Comparison of ENCODE assay signal across 1 cellular context in the genomic region with DNA sequence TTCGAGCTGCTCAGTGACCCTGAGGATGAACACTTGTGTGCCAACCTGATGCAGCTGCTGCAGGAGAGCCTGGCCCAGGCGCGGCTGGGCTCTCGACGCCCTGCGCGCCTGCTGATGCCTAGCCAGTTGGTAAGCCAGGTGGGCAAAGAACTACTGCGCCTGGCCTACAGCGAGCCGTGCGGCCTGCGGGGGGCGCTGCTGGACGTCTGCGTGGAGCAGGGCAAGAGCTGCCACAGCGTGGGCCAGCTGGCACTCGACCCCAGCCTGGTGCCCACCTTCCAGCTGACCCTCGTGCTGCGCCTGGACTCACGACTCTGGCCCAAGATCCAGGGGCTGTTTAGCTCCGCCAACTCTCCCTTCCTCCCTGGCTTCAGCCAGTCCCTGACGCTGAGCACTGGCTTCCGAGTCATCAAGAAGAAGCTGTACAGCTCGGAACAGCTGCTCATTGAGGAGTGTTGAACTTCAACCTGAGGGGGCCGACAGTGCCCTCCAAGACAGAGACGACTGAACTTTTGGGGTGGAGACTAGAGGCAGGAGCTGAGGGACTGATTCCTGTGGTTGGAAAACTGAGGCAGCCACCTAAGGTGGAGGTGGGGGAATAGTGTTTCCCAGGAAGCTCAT.
TF ChIP-seq lines count a peak whose summit lies in the region.

No MANE protein-coding gene starts in this region.

TF ChIP-seq in K562, 482 proteins besides CTCF, POLR2A, EP300 and RAD21 (continued from another document and continues in another):
- TF ChIP-seq, protein P1, sequence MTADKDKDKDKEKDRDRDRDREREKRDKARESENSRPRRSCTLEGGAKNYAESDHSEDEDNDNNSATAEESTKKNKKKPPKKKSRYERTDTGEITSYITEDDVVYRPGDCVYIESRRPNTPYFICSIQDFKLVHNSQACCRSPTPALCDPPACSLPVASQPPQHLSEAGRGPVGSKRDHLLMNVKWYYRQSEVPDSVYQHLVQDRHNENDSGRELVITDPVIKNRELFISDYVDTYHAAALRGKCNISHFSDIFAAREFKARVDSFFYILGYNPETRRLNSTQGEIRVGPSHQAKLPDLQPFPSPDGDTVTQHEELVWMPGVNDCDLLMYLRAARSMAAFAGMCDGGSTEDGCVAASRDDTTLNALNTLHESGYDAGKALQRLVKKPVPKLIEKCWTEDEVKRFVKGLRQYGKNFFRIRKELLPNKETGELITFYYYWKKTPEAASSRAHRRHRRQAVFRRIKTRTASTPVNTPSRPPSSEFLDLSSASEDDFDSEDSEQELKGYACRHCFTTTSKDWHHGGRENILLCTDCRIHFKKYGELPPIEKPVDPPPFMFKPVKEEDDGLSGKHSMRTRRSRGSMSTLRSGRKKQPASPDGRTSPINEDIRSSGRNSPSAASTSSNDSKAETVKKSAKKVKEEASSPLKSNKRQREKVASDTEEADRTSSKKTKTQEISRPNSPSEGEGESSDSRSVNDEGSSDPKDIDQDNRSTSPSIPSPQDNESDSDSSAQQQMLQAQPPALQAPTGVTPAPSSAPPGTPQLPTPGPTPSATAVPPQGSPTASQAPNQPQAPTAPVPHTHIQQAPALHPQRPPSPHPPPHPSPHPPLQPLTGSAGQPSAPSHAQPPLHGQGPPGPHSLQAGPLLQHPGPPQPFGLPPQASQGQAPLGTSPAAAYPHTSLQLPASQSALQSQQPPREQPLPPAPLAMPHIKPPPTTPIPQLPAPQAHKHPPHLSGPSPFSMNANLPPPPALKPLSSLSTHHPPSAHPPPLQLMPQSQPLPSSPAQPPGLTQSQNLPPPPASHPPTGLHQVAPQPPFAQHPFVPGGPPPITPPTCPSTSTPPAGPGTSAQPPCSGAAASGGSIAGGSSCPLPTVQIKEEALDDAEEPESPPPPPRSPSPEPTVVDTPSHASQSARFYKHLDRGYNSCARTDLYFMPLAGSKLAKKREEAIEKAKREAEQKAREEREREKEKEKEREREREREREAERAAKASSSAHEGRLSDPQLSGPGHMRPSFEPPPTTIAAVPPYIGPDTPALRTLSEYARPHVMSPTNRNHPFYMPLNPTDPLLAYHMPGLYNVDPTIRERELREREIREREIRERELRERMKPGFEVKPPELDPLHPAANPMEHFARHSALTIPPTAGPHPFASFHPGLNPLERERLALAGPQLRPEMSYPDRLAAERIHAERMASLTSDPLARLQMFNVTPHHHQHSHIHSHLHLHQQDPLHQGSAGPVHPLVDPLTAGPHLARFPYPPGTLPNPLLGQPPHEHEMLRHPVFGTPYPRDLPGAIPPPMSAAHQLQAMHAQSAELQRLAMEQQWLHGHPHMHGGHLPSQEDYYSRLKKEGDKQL (CRISPR knock-in tag; IDR thresholded peaks at IDR 0.05; ENCODE audit: borderline replicate concordance) = no peak
- 0 out of 2 replicates have a peak, but pooled peaks have one; percentile 7 for TF ChIP-seq ZNF224 (CRISPR knock-in tag; IDR thresholded peaks at IDR 0.05)
- TF ChIP-seq PRPF4 (IDR thresholded peaks at IDR 0.05; ENCODE audit: insufficient read depth, low read depth, low read length, poor library complexity, severe bottlenecking) = peak; percentile 62
- TF ChIP-seq CREM (IDR thresholded peaks at IDR 0.05; ENCODE audit: low read depth) = peak; percentile 58; the same call in 1 of the 2 replicates
- no peak for TF ChIP-seq ZFP36 (IDR thresholded peaks at IDR 0.05; ENCODE audit: low read depth, low read length, partially characterized antibody)
- no peak for TF ChIP-seq ZNF184 (CRISPR knock-in tag; IDR thresholded peaks at IDR 0.05)
- TF ChIP-seq, protein P2, sequence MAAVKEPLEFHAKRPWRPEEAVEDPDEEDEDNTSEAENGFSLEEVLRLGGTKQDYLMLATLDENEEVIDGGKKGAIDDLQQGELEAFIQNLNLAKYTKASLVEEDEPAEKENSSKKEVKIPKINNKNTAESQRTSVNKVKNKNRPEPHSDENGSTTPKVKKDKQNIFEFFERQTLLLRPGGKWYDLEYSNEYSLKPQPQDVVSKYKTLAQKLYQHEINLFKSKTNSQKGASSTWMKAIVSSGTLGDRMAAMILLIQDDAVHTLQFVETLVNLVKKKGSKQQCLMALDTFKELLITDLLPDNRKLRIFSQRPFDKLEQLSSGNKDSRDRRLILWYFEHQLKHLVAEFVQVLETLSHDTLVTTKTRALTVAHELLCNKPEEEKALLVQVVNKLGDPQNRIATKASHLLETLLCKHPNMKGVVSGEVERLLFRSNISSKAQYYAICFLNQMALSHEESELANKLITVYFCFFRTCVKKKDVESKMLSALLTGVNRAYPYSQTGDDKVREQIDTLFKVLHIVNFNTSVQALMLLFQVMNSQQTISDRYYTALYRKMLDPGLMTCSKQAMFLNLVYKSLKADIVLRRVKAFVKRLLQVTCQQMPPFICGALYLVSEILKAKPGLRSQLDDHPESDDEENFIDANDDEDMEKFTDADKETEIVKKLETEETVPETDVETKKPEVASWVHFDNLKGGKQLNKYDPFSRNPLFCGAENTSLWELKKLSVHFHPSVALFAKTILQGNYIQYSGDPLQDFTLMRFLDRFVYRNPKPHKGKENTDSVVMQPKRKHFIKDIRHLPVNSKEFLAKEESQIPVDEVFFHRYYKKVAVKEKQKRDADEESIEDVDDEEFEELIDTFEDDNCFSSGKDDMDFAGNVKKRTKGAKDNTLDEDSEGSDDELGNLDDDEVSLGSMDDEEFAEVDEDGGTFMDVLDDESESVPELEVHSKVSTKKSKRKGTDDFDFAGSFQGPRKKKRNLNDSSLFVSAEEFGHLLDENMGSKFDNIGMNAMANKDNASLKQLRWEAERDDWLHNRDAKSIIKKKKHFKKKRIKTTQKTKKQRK (IDR thresholded peaks at IDR 0.05; ENCODE audit: borderline replicate concordance, low read depth, low read length) = no peak
- TF ChIP-seq EP400 (IDR thresholded peaks at IDR 0.05) = no peak
- TF ChIP-seq, protein P3, sequence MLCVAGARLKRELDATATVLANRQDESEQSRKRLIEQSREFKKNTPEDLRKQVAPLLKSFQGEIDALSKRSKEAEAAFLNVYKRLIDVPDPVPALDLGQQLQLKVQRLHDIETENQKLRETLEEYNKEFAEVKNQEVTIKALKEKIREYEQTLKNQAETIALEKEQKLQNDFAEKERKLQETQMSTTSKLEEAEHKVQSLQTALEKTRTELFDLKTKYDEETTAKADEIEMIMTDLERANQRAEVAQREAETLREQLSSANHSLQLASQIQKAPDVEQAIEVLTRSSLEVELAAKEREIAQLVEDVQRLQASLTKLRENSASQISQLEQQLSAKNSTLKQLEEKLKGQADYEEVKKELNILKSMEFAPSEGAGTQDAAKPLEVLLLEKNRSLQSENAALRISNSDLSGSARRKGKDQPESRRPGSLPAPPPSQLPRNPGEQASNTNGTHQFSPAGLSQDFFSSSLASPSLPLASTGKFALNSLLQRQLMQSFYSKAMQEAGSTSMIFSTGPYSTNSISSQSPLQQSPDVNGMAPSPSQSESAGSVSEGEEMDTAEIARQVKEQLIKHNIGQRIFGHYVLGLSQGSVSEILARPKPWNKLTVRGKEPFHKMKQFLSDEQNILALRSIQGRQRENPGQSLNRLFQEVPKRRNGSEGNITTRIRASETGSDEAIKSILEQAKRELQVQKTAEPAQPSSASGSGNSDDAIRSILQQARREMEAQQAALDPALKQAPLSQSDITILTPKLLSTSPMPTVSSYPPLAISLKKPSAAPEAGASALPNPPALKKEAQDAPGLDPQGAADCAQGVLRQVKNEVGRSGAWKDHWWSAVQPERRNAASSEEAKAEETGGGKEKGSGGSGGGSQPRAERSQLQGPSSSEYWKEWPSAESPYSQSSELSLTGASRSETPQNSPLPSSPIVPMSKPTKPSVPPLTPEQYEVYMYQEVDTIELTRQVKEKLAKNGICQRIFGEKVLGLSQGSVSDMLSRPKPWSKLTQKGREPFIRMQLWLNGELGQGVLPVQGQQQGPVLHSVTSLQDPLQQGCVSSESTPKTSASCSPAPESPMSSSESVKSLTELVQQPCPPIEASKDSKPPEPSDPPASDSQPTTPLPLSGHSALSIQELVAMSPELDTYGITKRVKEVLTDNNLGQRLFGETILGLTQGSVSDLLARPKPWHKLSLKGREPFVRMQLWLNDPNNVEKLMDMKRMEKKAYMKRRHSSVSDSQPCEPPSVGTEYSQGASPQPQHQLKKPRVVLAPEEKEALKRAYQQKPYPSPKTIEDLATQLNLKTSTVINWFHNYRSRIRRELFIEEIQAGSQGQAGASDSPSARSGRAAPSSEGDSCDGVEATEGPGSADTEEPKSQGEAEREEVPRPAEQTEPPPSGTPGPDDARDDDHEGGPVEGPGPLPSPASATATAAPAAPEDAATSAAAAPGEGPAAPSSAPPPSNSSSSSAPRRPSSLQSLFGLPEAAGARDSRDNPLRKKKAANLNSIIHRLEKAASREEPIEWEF (CRISPR knock-in tag; IDR thresholded peaks at IDR 0.05) = no peak
- TF ChIP-seq, protein P4, sequence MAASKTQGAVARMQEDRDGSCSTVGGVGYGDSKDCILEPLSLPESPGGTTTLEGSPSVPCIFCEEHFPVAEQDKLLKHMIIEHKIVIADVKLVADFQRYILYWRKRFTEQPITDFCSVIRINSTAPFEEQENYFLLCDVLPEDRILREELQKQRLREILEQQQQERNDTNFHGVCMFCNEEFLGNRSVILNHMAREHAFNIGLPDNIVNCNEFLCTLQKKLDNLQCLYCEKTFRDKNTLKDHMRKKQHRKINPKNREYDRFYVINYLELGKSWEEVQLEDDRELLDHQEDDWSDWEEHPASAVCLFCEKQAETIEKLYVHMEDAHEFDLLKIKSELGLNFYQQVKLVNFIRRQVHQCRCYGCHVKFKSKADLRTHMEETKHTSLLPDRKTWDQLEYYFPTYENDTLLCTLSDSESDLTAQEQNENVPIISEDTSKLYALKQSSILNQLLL (CRISPR knock-in tag; IDR thresholded peaks at IDR 0.05; ENCODE audit: borderline replicate concordance) = no peak
- TF ChIP-seq, protein P5, sequence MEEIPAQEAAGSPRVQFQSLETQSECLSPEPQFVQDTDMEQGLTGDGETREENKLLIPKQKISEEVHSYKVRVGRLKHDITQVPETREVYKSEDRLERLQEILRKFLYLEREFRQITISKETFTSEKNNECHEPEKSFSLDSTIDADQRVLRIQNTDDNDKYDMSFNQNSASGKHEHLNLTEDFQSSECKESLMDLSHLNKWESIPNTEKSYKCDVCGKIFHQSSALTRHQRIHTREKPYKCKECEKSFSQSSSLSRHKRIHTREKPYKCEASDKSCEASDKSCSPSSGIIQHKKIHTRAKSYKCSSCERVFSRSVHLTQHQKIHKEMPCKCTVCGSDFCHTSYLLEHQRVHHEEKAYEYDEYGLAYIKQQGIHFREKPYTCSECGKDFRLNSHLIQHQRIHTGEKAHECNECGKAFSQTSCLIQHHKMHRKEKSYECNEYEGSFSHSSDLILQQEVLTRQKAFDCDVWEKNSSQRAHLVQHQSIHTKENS (CRISPR knock-in tag; IDR thresholded peaks at IDR 0.05) = no peak
- TF ChIP-seq RAD51 (IDR thresholded peaks at IDR 0.05; ENCODE audit: borderline replicate concordance, low read depth) = no peak
- no peak for TF ChIP-seq HEY1 (CRISPR knock-in tag; IDR thresholded peaks at IDR 0.05; ENCODE audit: borderline replicate concordance)
- no peak for TF ChIP-seq XRCC5 (IDR thresholded peaks at IDR 0.05; ENCODE audit: low read depth, low read length)
- no peak for TF ChIP-seq NFXL1 (CRISPR knock-in tag; IDR thresholded peaks at IDR 0.05)
- TF ChIP-seq CC2D1A (IDR thresholded peaks at IDR 0.05) = 0 out of 2 replicates have a peak, but pooled peaks have one; percentile 9
- no peak for TF ChIP-seq RBM17 (IDR thresholded peaks at IDR 0.05; ENCODE audit: borderline replicate concordance, low read depth, low read length)
- TF ChIP-seq ZNF586 (CRISPR knock-in tag; conservative IDR thresholded peaks at IDR 0.05) = no peak
- no peak for TF ChIP-seq TSC22D4 (tag; IDR thresholded peaks at IDR 0.05)
- no peak for TF ChIP-seq SAFB2 (IDR thresholded peaks at IDR 0.05; ENCODE audit: borderline replicate concordance, low read depth, low read length, severe bottlenecking)
- no peak for TF ChIP-seq RHOXF2B (CRISPR knock-in tag; conservative IDR thresholded peaks at IDR 0.05)
- TF ChIP-seq TARDBP (IDR thresholded peaks at IDR 0.05) = no peak
- TF ChIP-seq HDGF (IDR thresholded peaks at IDR 0.05) = no peak
- no peak for TF ChIP-seq SPI1 (IDR thresholded peaks at IDR 0.05; ENCODE audit: borderline replicate concordance, low read depth, low read length)
- no peak for TF ChIP-seq CBFA2T3 (IDR thresholded peaks at IDR 0.05)
- TF ChIP-seq, protein P6, sequence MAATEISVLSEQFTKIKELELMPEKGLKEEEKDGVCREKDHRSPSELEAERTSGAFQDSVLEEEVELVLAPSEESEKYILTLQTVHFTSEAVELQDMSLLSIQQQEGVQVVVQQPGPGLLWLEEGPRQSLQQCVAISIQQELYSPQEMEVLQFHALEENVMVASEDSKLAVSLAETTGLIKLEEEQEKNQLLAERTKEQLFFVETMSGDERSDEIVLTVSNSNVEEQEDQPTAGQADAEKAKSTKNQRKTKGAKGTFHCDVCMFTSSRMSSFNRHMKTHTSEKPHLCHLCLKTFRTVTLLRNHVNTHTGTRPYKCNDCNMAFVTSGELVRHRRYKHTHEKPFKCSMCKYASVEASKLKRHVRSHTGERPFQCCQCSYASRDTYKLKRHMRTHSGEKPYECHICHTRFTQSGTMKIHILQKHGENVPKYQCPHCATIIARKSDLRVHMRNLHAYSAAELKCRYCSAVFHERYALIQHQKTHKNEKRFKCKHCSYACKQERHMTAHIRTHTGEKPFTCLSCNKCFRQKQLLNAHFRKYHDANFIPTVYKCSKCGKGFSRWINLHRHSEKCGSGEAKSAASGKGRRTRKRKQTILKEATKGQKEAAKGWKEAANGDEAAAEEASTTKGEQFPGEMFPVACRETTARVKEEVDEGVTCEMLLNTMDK (IDR thresholded peaks at IDR 0.05; ENCODE audit: borderline replicate concordance, insufficient read depth, low read depth, low read length, poor library complexity, severe bottlenecking) = peak; percentile 75
- TF ChIP-seq, protein P7, sequence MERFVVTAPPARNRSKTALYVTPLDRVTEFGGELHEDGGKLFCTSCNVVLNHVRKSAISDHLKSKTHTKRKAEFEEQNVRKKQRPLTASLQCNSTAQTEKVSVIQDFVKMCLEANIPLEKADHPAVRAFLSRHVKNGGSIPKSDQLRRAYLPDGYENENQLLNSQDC (CRISPR knock-in tag; IDR thresholded peaks at IDR 0.05) = no peak
- TF ChIP-seq RB1 (IDR thresholded peaks at IDR 0.05; ENCODE audit: low read depth) = no peak
- no peak for TF ChIP-seq RBM25 (IDR thresholded peaks at IDR 0.05; ENCODE audit: low read depth, low read length, severe bottlenecking)
- no peak for TF ChIP-seq HDAC6 (IDR thresholded peaks at IDR 0.05; ENCODE audit: low read depth, low read length)
- TF ChIP-seq, protein P8, sequence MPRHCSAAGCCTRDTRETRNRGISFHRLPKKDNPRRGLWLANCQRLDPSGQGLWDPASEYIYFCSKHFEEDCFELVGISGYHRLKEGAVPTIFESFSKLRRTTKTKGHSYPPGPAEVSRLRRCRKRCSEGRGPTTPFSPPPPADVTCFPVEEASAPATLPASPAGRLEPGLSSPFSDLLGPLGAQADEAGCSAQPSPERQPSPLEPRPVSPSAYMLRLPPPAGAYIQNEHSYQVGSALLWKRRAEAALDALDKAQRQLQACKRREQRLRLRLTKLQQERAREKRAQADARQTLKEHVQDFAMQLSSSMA (CRISPR knock-in tag; IDR thresholded peaks at IDR 0.05) = 0 out of 2 replicates have a peak, but pooled peaks have one; percentile 13
- TF ChIP-seq, protein P9, sequence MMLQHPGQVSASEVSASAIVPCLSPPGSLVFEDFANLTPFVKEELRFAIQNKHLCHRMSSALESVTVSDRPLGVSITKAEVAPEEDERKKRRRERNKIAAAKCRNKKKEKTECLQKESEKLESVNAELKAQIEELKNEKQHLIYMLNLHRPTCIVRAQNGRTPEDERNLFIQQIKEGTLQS (IDR thresholded peaks at IDR 0.05) = no peak
- TF ChIP-seq, protein P9 (CRISPR knock-in tag; conservative IDR thresholded peaks at IDR 0.05) = no peak
- TF ChIP-seq CCNT2 (IDR thresholded peaks at IDR 0.05; ENCODE audit: borderline replicate concordance, extremely low read depth, insufficient read length, low read depth, low read length) = peak; percentile 94
- TF ChIP-seq ZNF316 (IDR thresholded peaks at IDR 0.05) = no peak
- TF ChIP-seq RFX1 (IDR thresholded peaks at IDR 0.05) = no peak
- no peak for TF ChIP-seq ZNF41 (CRISPR knock-in tag; conservative IDR thresholded peaks at IDR 0.05)
